1 cellular context compared by ENCODE assay signal in genomic region chr3:17469520-17469919, GRCh38.
TF ChIP-seq lines count a peak whose summit lies in the region.

No MANE protein-coding gene starts in this region.

TF ChIP-seq in HEK293, 187 proteins besides CTCF, POLR2A, EP300 and RAD21 (continued from another document):
- TF ChIP-seq ZNF398 (tag by site-specific recombination; IDR thresholded peaks at IDR 0.05) (peak; percentile 37; the same call in 1 of the 2 replicates), KLF8 (tag by site-specific recombination; IDR thresholded peaks at IDR 0.05) (0 out of 2 replicates have a peak, but pooled peaks have one; percentile 41), ZNF2 (tag by site-specific recombination; IDR thresholded peaks at IDR 0.05) (0 out of 2 replicates have a peak, but pooled peaks have one; percentile 18), ZNF645 (tag by site-specific recombination; IDR thresholded peaks at IDR 0.05) (no peak), SP7 (tag by site-specific recombination; IDR thresholded peaks at IDR 0.05) (peak; percentile 56; the same call in 1 of the 2 replicates), ZBTB44 (tag by site-specific recombination; IDR thresholded peaks at IDR 0.05) (0 out of 2 replicates have a peak, but pooled peaks have one; percentile 19), ZFP69B (tag by site-specific recombination; IDR thresholded peaks at IDR 0.05) (0 out of 2 replicates have a peak, but pooled peaks have one; percentile 40), ZEB2 (tag by site-specific recombination; IDR thresholded peaks at IDR 0.05) (peak; percentile 80), ZNF366 (tag by site-specific recombination; conservative IDR thresholded peaks at IDR 0.05) (peak; percentile 67; the same call in 1 of the 2 replicates), ZNF558 (tag by site-specific recombination; IDR thresholded peaks at IDR 0.05) (0 out of 2 replicates have a peak, but pooled peaks have one; percentile 46), HIC1 (tag by site-specific recombination; IDR thresholded peaks at IDR 0.05) (peak; percentile 91), BCL11A (tag by site-specific recombination; IDR thresholded peaks at IDR 0.05; ENCODE audit: low read depth) (peak; percentile 62; the same call in 1 of the 2 replicates), ZBTB17 (tag by site-specific recombination; IDR thresholded peaks at IDR 0.05) (peak; percentile 55), PRDM6 (tag by site-specific recombination; IDR thresholded peaks at IDR 0.05) (peak; percentile 80), IKZF3 (tag by site-specific recombination; IDR thresholded peaks at IDR 0.05) (peak; percentile 62), BCL11B (tag by site-specific recombination; IDR thresholded peaks at IDR 0.05; ENCODE audit: low read depth) (peak; percentile 52; the same call in 1 of the 2 replicates), ZNF202 (tag by site-specific recombination; IDR thresholded peaks at IDR 0.05; ENCODE audit: borderline replicate concordance) (no peak), ZNF654 (tag by site-specific recombination; IDR thresholded peaks at IDR 0.05; ENCODE audit: low read depth) (peak; percentile 13; the same call in 1 of the 2 replicates), ZSCAN30 (tag by site-specific recombination; IDR thresholded peaks at IDR 0.05) (no peak), ZNF362 (tag by site-specific recombination; IDR thresholded peaks at IDR 0.05) (0 out of 2 replicates have a peak, but pooled peaks have one; percentile 45), PRDM10 (tag by site-specific recombination; IDR thresholded peaks at IDR 0.05) (no peak), ZBTB8A (tag by site-specific recombination; IDR thresholded peaks at IDR 0.05) (peak; percentile 37; the same call in 1 of the 2 replicates), ZBTB10 (tag by site-specific recombination; IDR thresholded peaks at IDR 0.05) (no peak), BCL6B (tag by site-specific recombination; IDR thresholded peaks at IDR 0.05) (peak; percentile 72), YY2 (tag by site-specific recombination; IDR thresholded peaks at IDR 0.05) (peak; percentile 40; the same call in 1 of the 2 replicates), OSR2 (tag by site-specific recombination; IDR thresholded peaks at IDR 0.05) (peak; percentile 44), ZNF302 (tag by site-specific recombination; IDR thresholded peaks at IDR 0.05; ENCODE audit: low read depth) (0 out of 2 replicates have a peak, but pooled peaks have one; percentile 13), ZNF24 (tag by site-specific recombination; IDR thresholded peaks at IDR 0.05) (peak; percentile 42; the same call in 1 of the 2 replicates)
TF ChIP-seq in HEK293: peak in this region for 35.
